In the genomic region with DNA sequence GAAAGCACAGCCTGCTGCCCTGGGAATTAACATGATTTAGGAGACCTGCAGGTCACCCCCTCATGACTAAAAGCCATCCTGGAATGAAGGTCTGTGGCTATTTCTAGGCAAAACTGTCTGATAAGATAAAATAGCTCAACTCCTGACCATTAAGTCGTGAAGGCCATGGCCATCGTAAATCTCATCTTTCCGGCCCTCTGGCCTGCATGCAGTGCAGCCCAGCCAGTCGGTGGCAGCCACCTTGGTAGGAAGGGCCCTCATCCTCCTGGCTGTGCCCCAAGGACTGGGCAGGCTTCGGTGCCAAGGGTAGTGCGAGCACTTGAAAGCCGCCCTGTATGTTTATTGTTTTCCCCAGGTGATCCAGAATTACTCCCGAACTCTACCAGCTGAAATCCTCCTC, we compare ENCODE assay signal across 27 cellular contexts. TPM values are rescaled to one million over a fixed set of nuclear protein-coding genes. Genes with fewer than 3 reads are reported as not detected.
"Had no signal": no experiment of that assay in that cellular context is flagged by ENCODE, and none has a peak within 500 bp of the region (broad histone marks: within the 10 kb centered on the region; RNA-seq: fewer than 3 reads in every experiment).

No MANE protein-coding gene starts in this region.

- H3K27ac ChIP-seq: KMS-11 had no signal

- DNase-seq: activated CD4-positive, alpha-beta T cell treated with anti-CD3 and anti-CD28 coated beads, Interleukin-2, amount 10 ng/mL, durations not matched to agents 24 days and 14 days; activated CD4-positive, alpha-beta T cell treated with anti-CD3 and anti-CD28 coated beads, Interleukin-2, amount 50 U/mL, for 4 hours; activated CD8-positive, alpha-beta T cell treated with anti-CD3 and anti-CD28 coated beads for 36 hours; activated gamma-delta T cell; activated naive CD4-positive, alpha-beta T cell treated with Interleukin-2 at 50 U/mL for 16 hours; activated naive CD8-positive, alpha-beta T cell treated with anti-CD3 and anti-CD28 coated beads, Interleukin-2, amount 10 ng/mL, durations not matched to agents 7 days and 5 days; activated T-cell treated with anti-CD3 and anti-CD28 coated beads, Interleukin-2, amount 50 U/mL, for 1 hour; anterior cingulate cortex; caudate nucleus; cerebellar nuclear complex; MM.1S; NCI-H1092; NCI-H146; NCI-H187; NCI-H2081 treated with DMSO at 0.1 percent for 48 hours; NCI-H226; NCI-H446 treated with DMSO at 0.1 percent for 48 hours; NCI-H524; OCI-M1; Right ventricle myocardium superior; SW 1271; T-helper 1 cell; T-helper 2 cell; T-helper 9 cell had no signal

- H3K9ac ChIP-seq: KMS-11 had no signal

- ATAC-seq: activated CD8-positive, alpha-beta T cell treated with anti-CD3 and anti-CD28 coated beads for 36 hours had no signal

RNA-seq across cellular contexts. Expression of a gene that starts 18.2 kb away (rescaled TPM):
- total RNA-seq: bronchial epithelial cell, LHCN-M2 had no signal
